In the genomic region with DNA sequence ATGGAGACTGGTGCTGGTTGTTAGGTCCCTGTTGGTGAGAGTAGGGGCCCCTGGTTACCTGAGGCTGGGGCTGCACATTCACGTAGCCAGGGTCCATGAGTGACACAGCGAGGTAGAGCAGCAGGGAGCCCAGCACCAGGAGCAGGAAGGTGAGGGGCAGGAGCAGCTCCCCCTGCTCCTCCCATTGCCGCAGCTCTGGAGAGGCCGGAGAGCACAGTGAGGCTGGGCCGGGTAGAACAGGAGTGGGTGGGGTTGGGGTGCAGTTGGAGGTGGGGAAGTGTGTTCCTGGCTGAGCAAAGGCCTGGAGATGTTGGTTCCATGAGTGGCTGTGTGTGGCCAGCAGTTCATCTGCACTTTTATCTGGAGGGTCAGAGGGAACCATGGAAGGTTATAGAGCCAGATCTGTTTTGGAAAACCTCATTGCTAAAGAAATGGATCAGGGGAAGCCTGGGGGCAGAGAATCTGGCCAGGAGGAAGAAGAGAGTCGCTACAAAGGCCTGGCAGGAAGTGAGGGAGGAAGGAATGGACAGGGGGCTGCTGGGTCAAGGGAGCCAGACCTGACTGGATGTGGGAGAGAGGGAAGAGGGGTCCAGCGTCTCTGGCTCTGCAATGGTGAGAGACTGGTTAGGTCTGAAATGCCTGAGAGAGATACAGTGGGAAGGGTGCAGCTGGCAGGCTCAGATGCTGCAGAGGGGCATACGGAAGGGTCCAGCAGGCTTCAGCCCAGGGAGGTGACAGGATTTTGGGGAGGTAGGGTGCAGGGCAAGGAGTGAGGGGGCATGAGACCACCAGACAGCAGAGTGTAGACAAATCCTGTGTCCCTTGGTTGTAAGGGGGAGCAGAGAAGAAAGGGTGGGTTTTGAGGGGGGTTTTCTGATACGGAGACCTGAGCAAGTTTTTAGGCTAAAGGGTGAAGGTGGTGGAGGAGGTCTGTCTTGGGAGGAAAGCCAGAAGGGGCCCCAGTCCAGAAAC, we compare ENCODE assay signal across 2 cellular contexts.
TF ChIP-seq lines count a peak whose summit lies in the region.

No MANE protein-coding gene starts in this region.

TF ChIP-seq in IMR-90, 13 proteins besides CTCF, POLR2A, EP300 and RAD21:
- TF ChIP-seq RFX5 (IDR thresholded peaks at IDR 0.05; ENCODE audit: low read depth, low read length), result no peak
- no peak for TF ChIP-seq RCOR1 (IDR thresholded peaks at IDR 0.05; ENCODE audit: insufficient replicate concordance, low read length)
- no peak for TF ChIP-seq SMC3 (IDR thresholded peaks at IDR 0.05; ENCODE audit: low read depth, low read length)
- no peak for TF ChIP-seq BHLHE40 (IDR thresholded peaks at IDR 0.05; ENCODE audit: low read depth, low read length)
- TF ChIP-seq MXI1 (IDR thresholded peaks at IDR 0.05; ENCODE audit: borderline replicate concordance, low read depth, low read length), result no peak
- no peak for TF ChIP-seq MAZ (IDR thresholded peaks at IDR 0.05; ENCODE audit: borderline replicate concordance, low read depth, low read length)
- TF ChIP-seq NFE2L2 (IDR thresholded peaks at IDR 0.05; ENCODE audit: low read depth, low read length), result no peak
- TF ChIP-seq CEBPB (IDR thresholded peaks at IDR 0.05; ENCODE audit: low read depth, low read length), result no peak
- TF ChIP-seq CHD1 (IDR thresholded peaks at IDR 0.05; ENCODE audit: low read depth, low read length), result no peak
TF ChIP-seq in IMR-90: peak in this region for 0.

TF ChIP-seq in K562, 482 proteins besides CTCF, POLR2A, EP300 and RAD21:
- TF ChIP-seq POLR2AphosphoS5 (IDR thresholded peaks at IDR 0.05; ENCODE audit: control insufficient read depth, insufficient read depth, low read depth, low read length) (peak; percentile 10; the same call in 1 of the 2 replicates), PHF8 (IDR thresholded peaks at IDR 0.05; ENCODE audit: borderline replicate concordance, low read length) (no peak), CHD1 (IDR thresholded peaks at IDR 0.05; ENCODE audit: low read length) (no peak), ARID2 (IDR thresholded peaks at IDR 0.05) (no peak), SIRT6 (IDR thresholded peaks at IDR 0.05; ENCODE audit: low read depth, low read length) (peak; percentile 91)
